9 cellular contexts compared by ENCODE assay signal in genomic region chr20:31695849-31696804, GRCh38.
DNase-seq lines count a peak whose midpoint lies in the region; ATAC-seq and TF ChIP-seq lines count a peak whose summit lies in the region.
"Had no signal": no experiment of that assay in that cellular context is flagged by ENCODE, and none has a peak within 500 bp of the region (broad histone marks: within the 10 kb centered on the region; RNA-seq: fewer than 3 reads in every experiment).

No MANE protein-coding gene starts in this region.

- TF ChIP-seq EP300 in Ishikawa (IDR thresholded peaks at IDR 0.05; ENCODE audit: borderline replicate concordance), result peak; percentile 96

- H3K4me3 ChIP-seq in AG10803 (ENCODE audit: low read length) (no peak overlapping the region), mucosa of rectum (ENCODE audit: low read length in 2 of 2) (no peak overlapping the region)

- H3K9me3 Mint-ChIP-seq in central memory CD8-positive, alpha-beta T cell, result no peaks in the 10 kb centered on the region

- peaks cover 16 to 25% of the 10 kb centered on the region in 2 donors for H3K4me1 ChIP-seq in mucosa of rectum (ENCODE audit: control insufficient read depth in 2 of 2, insufficient read depth in 2 of 2, low read length in 2 of 2)

- DNase-seq in AG10803 (ENCODE audit: low read depth) (peak; percentile 89), NCI-H526 treated with DMSO at 0.1 percent for 48 hours (lab: John Stamatoyannopoulos, UW) (no peak), NCI-H1417 (lab: John Stamatoyannopoulos, UW) (no peak)
- no peak for DNase-seq in central memory CD8-positive, alpha-beta T cell (ENCODE audit: low spot score in 2 of 2)

- peak overlapping the region; percentile 25 to 40 for H3K27ac ChIP-seq in mucosa of rectum (ENCODE audit: low read depth in 2 of 2, low read length in 2 of 2)
- H3K27ac ChIP-seq: VCaP had no signal

- H3K9me3 ChIP-seq in mucosa of rectum (ENCODE audit: control insufficient read depth in 2 of 2, low read length in 2 of 2), result no peaks in the 10 kb centered on the region

- no peak for ATAC-seq in central memory CD8-positive, alpha-beta T cell (replicated peaks; ENCODE audit: extremely low read depth, poor library complexity, severe bottlenecking)
- ATAC-seq in GM19452 (IDR thresholded peaks at IDR 0.05; ENCODE audit: unreplicated experiment), result no peak
- ATAC-seq in HG03025 (IDR thresholded peaks at IDR 0.05; ENCODE audit: low FRiP score, unreplicated experiment), result no peak

- peaks cover 9 to 15% of the 10 kb centered on the region in 2 donors for H3K36me3 ChIP-seq in mucosa of rectum (ENCODE audit: control insufficient read depth in 2 of 2, insufficient read depth in 2 of 2, low read length in 2 of 2)

- no peaks in the 10 kb centered on the region for H3K27me3 Mint-ChIP-seq in central memory CD8-positive, alpha-beta T cell

- 0 out of 2 replicates have a peak, but pooled peaks have one; percentile 7 for TF ChIP-seq RAD21 in Ishikawa (IDR thresholded peaks at IDR 0.05; ENCODE audit: low read depth)

- peaks cover 17% of the 10 kb centered on the region for H3K36me3 Mint-ChIP-seq in central memory CD8-positive, alpha-beta T cell (ENCODE audit: insufficient read depth)

- TF ChIP-seq CTCF in AG10803 (conservative IDR thresholded peaks at IDR 0.05; ENCODE audit: low read length), result no peak

- no peaks in the 10 kb centered on the region for H3K27me3 ChIP-seq in mucosa of rectum (ENCODE audit: control insufficient read depth in 2 of 2, insufficient read depth in 2 of 2, low read length in 2 of 2)

- no peak overlapping the region for H3K9ac ChIP-seq in mucosa of rectum (ENCODE audit: low read depth in 1 of 2, low read length in 2 of 2)

- no peak overlapping the region for H3K4me3 Mint-ChIP-seq in central memory CD8-positive, alpha-beta T cell

- H3K27ac Mint-ChIP-seq in central memory CD8-positive, alpha-beta T cell (ENCODE audit: low read depth), result peak overlapping the region; percentile 25

- peaks cover 70% of the 10 kb centered on the region for H3K4me1 Mint-ChIP-seq in central memory CD8-positive, alpha-beta T cell

TF ChIP-seq in Ishikawa, 13 proteins besides CTCF, POLR2A, EP300 and RAD21:
- TF ChIP-seq TAF1 (IDR thresholded peaks at IDR 0.05; ENCODE audit: low read depth) (no peak), CREB1 (IDR thresholded peaks at IDR 0.05; ENCODE audit: low read depth) (no peak), REST (IDR thresholded peaks at IDR 0.05; ENCODE audit: low read depth) (no peak), CEBPB (IDR thresholded peaks at IDR 0.05) (peak; percentile 67), FOXM1 (IDR thresholded peaks at IDR 0.05; ENCODE audit: borderline replicate concordance, low read depth) (peak; percentile 95), YY1 (IDR thresholded peaks at IDR 0.05; ENCODE audit: low read depth) (0 out of 2 replicates have a peak, but pooled peaks have one; percentile 24), NFIC (IDR thresholded peaks at IDR 0.05) (peak; percentile 87), USF1 (IDR thresholded peaks at IDR 0.05) (no peak), TEAD4 (IDR thresholded peaks at IDR 0.05) (peak; percentile 92), TCF12 (IDR thresholded peaks at IDR 0.05; ENCODE audit: low read depth) (peak; percentile 95), MAX (IDR thresholded peaks at IDR 0.05) (peak; percentile 42; the same call in 1 of the 2 replicates), EGR1 (IDR thresholded peaks at IDR 0.05) (no peak), ZBTB7A (IDR thresholded peaks at IDR 0.05; ENCODE audit: low read depth) (no peak)
TF ChIP-seq in Ishikawa: peak in this region for 7.
